Comparison of ENCODE assay signal across 9 cellular contexts in genomic region chr12:42174978-42175377, GRCh38.
"Had no signal": no experiment of that assay in that cellular context is flagged by ENCODE, and none has a peak within 500 bp of the region (broad histone marks: within the 10 kb centered on the region; RNA-seq: fewer than 3 reads in every experiment).

No MANE protein-coding gene starts in this region.

- ATAC-seq: HepG2 had no signal

- H3K27ac Mint-ChIP-seq: H9, HFFc6 had no signal

- H3K27me3 Mint-ChIP-seq: IgD-negative memory B cell had no signal

- H3K4me3 ChIP-seq: GM23248 had no signal

- H3K27ac ChIP-seq: GM23248, HL-60 had no signal

- H3K4me3 Mint-ChIP-seq: H9, HFFc6, IgD-negative memory B cell had no signal

- H2AFZ ChIP-seq: GM23248 had no signal

- H3K9ac ChIP-seq: GM23248 had no signal

- H3K9me3 Mint-ChIP-seq: HFFc6 had no signal

- DNase-seq: GM23248, GOT3, H9, HCEC 1CT, HFFc6, KG1 had no signal

- FAIRE-seq: HepG2 had no signal
